Comparison of ENCODE assay signal across 11 cellular contexts in genomic region chr10:117318909-117319308, GRCh38. TPM values are rescaled to one million over a fixed set of nuclear protein-coding genes. Genes with fewer than 3 reads are reported as not detected.
DNase-seq lines count a peak whose midpoint lies in the region; ATAC-seq and TF ChIP-seq lines count a peak whose summit lies in the region.
"Had no signal": no experiment of that assay in that cellular context is flagged by ENCODE, and none has a peak within 500 bp of the region (broad histone marks: within the 10 kb centered on the region; RNA-seq: fewer than 3 reads in every experiment).

No MANE protein-coding gene starts in this region.

- no peak for ATAC-seq in CD4-positive, alpha-beta T cell (ENCODE audit: poor library complexity)
- ATAC-seq in body of pancreas: no peak
- no peak for ATAC-seq in lower lobe of right lung
- no peak for ATAC-seq in GM21423 (IDR thresholded peaks at IDR 0.05; ENCODE audit: unreplicated experiment)
- ATAC-seq in HG02885 (IDR thresholded peaks at IDR 0.05; ENCODE audit: poor library complexity, unreplicated experiment): no peak
- ATAC-seq: mucosa of descending colon had no signal

- H3K4me3 Mint-ChIP-seq in CD4-positive, alpha-beta T cell: no peak overlapping the region

- no peaks in the 10 kb centered on the region for H3K9me3 ChIP-seq in CD4-positive, alpha-beta T cell (ENCODE audit: control insufficient read depth, low read length)
- no peaks in the 10 kb centered on the region for H3K9me3 ChIP-seq in body of pancreas
- no peaks in the 10 kb centered on the region for H3K9me3 ChIP-seq in lower lobe of right lung
- H3K9me3 ChIP-seq: mucosa of descending colon had no signal

- H3K9me3 Mint-ChIP-seq in CD4-positive, alpha-beta T cell: no peaks in the 10 kb centered on the region

- DNase-seq in CD4-positive, alpha-beta T cell: no peak
- DNase-seq in KBM-7 (peak; percentile 21), body of pancreas (no peak), lower lobe of right lung (no peak), NCI-H2196 treated with DMSO at 0.1 percent for 48 hours (lab: John Stamatoyannopoulos, UW; ENCODE audit: unreplicated experiment) (no peak), H4 (ENCODE audit: low spot score) (no peak)
- DNase-seq: effector CD8-positive, alpha-beta T cell; mucosa of descending colon; stimulated activated CD4-positive, alpha-beta T cell treated with anti-CD3 and anti-CD28 coated beads, Interleukin-4, amount 100 ng/mL, for 1 hour had no signal

- H3K27me3 Mint-ChIP-seq in CD4-positive, alpha-beta T cell: no peaks in the 10 kb centered on the region

- H3K4me3 ChIP-seq in body of pancreas (no peak overlapping the region), lower lobe of right lung (no peak overlapping the region)
- H3K4me3 ChIP-seq: mucosa of descending colon had no signal

- H3K4me1 ChIP-seq in body of pancreas (peaks cover 16% of the 10 kb centered on the region), lower lobe of right lung (no peaks in the 10 kb centered on the region)

- TF ChIP-seq POLR2A in body of pancreas (IDR thresholded peaks at IDR 0.05): no peak

- H3K36me3 ChIP-seq in body of pancreas (replicated peaks in 1 of 2; ENCODE audit: insufficient read depth in 1 of 2, low read depth in 2 of 2): peaks cover 0 to 1% of the 10 kb centered on the region in 2 donors
- no peaks in the 10 kb centered on the region for H3K36me3 ChIP-seq in lower lobe of right lung

- POLR2A ChIA-PET in CD4-positive, alpha-beta T cell (lab: Charles Lee): interaction anchor here (0.7 to 2.5 kb wide), 3 partner anchors 69 to 108 kb away, joined by 3 to 12 read pairs (median 4); no protein-coding TSS in a partner anchor

- CTCF ChIA-PET in CD4-positive, alpha-beta T cell (lab: Charles Lee): interaction anchor here (0.6 to 2.6 kb wide), 3 partner anchors 10 to 915 kb away, joined by 3 to 17 read pairs (median 5); no protein-coding TSS in a partner anchor

- H3K27me3 ChIP-seq in CD4-positive, alpha-beta T cell (ENCODE audit: control insufficient read depth, insufficient read depth, low read length): no peaks in the 10 kb centered on the region
- H3K27me3 ChIP-seq in body of pancreas: no peaks in the 10 kb centered on the region
- H3K27me3 ChIP-seq in lower lobe of right lung (ENCODE audit: low read depth): no peaks in the 10 kb centered on the region

- peak; percentile 25 for TF ChIP-seq CTCF in CD4-positive, alpha-beta T cell (IDR thresholded peaks at IDR 0.05)
- TF ChIP-seq CTCF in body of pancreas (IDR thresholded peaks at IDR 0.05) (peak; percentile 14 to 39 (median 30)), lower lobe of right lung (IDR thresholded peaks at IDR 0.05) (peak; percentile 26)

- H3K27ac ChIP-seq in CD4-positive, alpha-beta T cell (ENCODE audit: low read depth, low read length): no peak overlapping the region
- H3K27ac ChIP-seq in body of pancreas: no peak overlapping the region
- H3K27ac ChIP-seq in lower lobe of right lung: no peak overlapping the region

- peaks cover 5% of the 10 kb centered on the region for H3K4me1 Mint-ChIP-seq in CD4-positive, alpha-beta T cell (ENCODE audit: low read depth)

- H3K36me3 Mint-ChIP-seq in CD4-positive, alpha-beta T cell (ENCODE audit: low read depth): peaks cover 42% of the 10 kb centered on the region

- intact Hi-C loops in CD4-positive, alpha-beta T cell (cut with DNase I, micrococcal nuclease): no loop called here
- intact Hi-C loops in body of pancreas (cut with DNase I): loop anchor here (5.0 kb wide), 1 partner anchor 97 kb away; no protein-coding TSS in a partner anchor
- intact Hi-C loops in lower lobe of right lung (cut with DNase I): no loop called here

- in situ Hi-C loops in KBM-7 (cut with MboI; ENCODE audit: low pct_unique_long_range_greater_than_20kb, low sequenced_read_pairs): no loop called here

- no peak overlapping the region for H3K27ac Mint-ChIP-seq in CD4-positive, alpha-beta T cell

RNA-seq across cellular contexts. Expression of gene PDZD8, which starts 56.3 kb away (rescaled TPM):
- 10 to 100 TPM; 25.2 to 31.1 TPM for total RNA-seq in CD4-positive, alpha-beta T cell
- total RNA-seq in body of pancreas (10 to 100 TPM; 34.3 to 36.8 TPM), lower lobe of right lung (29.4 TPM)
- 9.5 and 11.0 TPM in 2 replicates for total RNA-seq in H4 (2014; rRNA removed; shearing (Covaris generic))
